ENCODE assay signal across 15 cellular contexts in the genomic region with DNA sequence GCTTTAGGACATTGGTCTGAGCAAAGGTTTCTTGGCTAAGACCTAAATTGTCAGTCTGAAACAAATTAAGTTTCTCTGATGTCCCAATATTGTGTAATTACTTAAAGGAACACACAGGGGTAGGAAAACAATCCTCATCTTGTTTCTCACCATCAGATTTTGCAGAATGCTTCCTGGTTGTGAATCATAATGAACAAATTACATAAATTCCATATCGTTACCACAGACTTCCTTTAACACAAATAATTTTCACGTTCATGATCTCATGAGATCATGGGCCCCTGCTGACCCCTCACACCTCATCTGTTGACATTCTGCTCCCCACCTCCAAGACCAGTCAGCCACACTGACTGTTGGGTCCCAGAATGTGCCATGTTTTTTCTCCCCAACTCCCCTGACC.
A peak's percentile ranks its signal among the peaks of the same experiment; 100 is the strongest.
DNase-seq lines count a peak whose midpoint lies in the region; ATAC-seq, FAIRE-seq and TF ChIP-seq lines count a peak whose summit lies in the region.
"Had no signal": no experiment of that assay in that cellular context is flagged by ENCODE, and none has a peak within 500 bp of the region (broad histone marks: within the 10 kb centered on the region; RNA-seq: fewer than 3 reads in every experiment).

No MANE protein-coding gene starts in this region.

- H3K27me3 Mint-ChIP-seq in activated T-helper 17 cell treated with anti-CD3 and anti-CD28 coated beads, Interleukin-2, amount 50 U/mL, for 72 hours = peaks cover 5% of the 10 kb centered on the region

- CTCF ChIA-PET in mammary epithelial cell (lab: Charles Lee; ENCODE audit: low non-redundant PET) = no interaction called here

- peaks cover 13% of the 10 kb centered on the region for H3K4me1 ChIP-seq in mammary epithelial cell (ENCODE audit: insufficient read depth, low read length)
- peaks cover 53% of the 10 kb centered on the region for H3K4me1 ChIP-seq in iPS-20b (ENCODE audit: insufficient read depth, low read length)
- H3K4me1 ChIP-seq: vagina had no signal

- no peak for ATAC-seq in GM18498 (IDR thresholded peaks at IDR 0.05; ENCODE audit: unreplicated experiment)
- no peak for ATAC-seq in activated T-helper 17 cell treated with anti-CD3 and anti-CD28 coated beads, Interleukin-2, amount 50 U/mL, for 72 hours (replicated peaks)
- ATAC-seq: activated T-cell treated with anti-CD3 and anti-CD28 coated beads, Interleukin-2, amount 50 U/mL, for 72 hours; naive thymus-derived CD4-positive, alpha-beta T cell had no signal

- peak overlapping the region; percentile 64 for H3K27ac ChIP-seq in mammary epithelial cell (ENCODE audit: insufficient read depth, low read depth, low read length)
- H3K27ac ChIP-seq in iPS-20b (ENCODE audit: low read length) = peak overlapping the region; percentile 59
- H3K27ac ChIP-seq: vagina had no signal

- no peak overlapping the region for H3K27ac Mint-ChIP-seq in activated T-helper 17 cell treated with anti-CD3 and anti-CD28 coated beads, Interleukin-2, amount 50 U/mL, for 72 hours
- H3K27ac Mint-ChIP-seq: activated T-cell treated with anti-CD3 and anti-CD28 coated beads, Interleukin-2, amount 50 U/mL, for 72 hours; naive thymus-derived CD4-positive, alpha-beta T cell had no signal

- TF ChIP-seq CTCF in AG10803 (conservative IDR thresholded peaks at IDR 0.05; ENCODE audit: low read length) = no peak
- TF ChIP-seq CTCF in mammary epithelial cell (conservative IDR thresholded peaks at IDR 0.05 in 1 of 2, IDR thresholded peaks at IDR 0.05 in 1 of 2; ENCODE audit: extremely low read depth in 1 of 2, insufficient read depth in 1 of 2, low read depth in 1 of 2, low read length in 2 of 2) = no peak

- H3K9ac ChIP-seq in mammary epithelial cell (ENCODE audit: insufficient read depth, low read length) (no peak overlapping the region), iPS-20b (ENCODE audit: low read depth, low read length) (no peak overlapping the region; the same call in 1 of the 2 replicates)

- no TSS peak for BruUV-seq in mammary epithelial cell (replicated peaks; lab: Mats Ljungman, UMichigan)

- 0% methylated on average over 2 of the region's 2 CpGs for WGBS in mammary epithelial cell (ENCODE audit: low coverage, missing lambda C conversion rate)

- H3K9me3 ChIP-seq in mammary epithelial cell (replicated peaks; ENCODE audit: insufficient read depth, low read length) (no peaks in the 10 kb centered on the region), iPS-20b (ENCODE audit: insufficient read depth, low read depth, low read length) (no peaks in the 10 kb centered on the region)
- H3K9me3 ChIP-seq: vagina had no signal

- H3K36me3 ChIP-seq in mammary epithelial cell (ENCODE audit: insufficient read depth, low read length) (no peaks in the 10 kb centered on the region), iPS-20b (ENCODE audit: insufficient read depth, low read depth, low read length) (no peaks in the 10 kb centered on the region)
- H3K36me3 ChIP-seq: vagina had no signal

- H2AFZ ChIP-seq in mammary epithelial cell (ENCODE audit: low read depth, low read length) = peak overlapping the region; percentile 67

- no peaks in the 10 kb centered on the region for H4K20me1 ChIP-seq in mammary epithelial cell (ENCODE audit: insufficient read depth, low read length)

- FAIRE-seq in HTR-8/SVneo (lab: Jason Lieb, UNC) = no peak
- FAIRE-seq: frontal cortex had no signal

- dilution Hi-C loops in mammary epithelial cell (cut with HindIII; ENCODE audit: low sequenced_read_pairs) = no loop called here

- H3K4me3 ChIP-seq in AG10803 (ENCODE audit: low read length) (no peak overlapping the region), mammary epithelial cell (replicated peaks in 1 of 3; ENCODE audit: insufficient read depth in 1 of 3, low read depth in 2 of 3, low read length in 3 of 3) (no peak overlapping the region), iPS-20b (ENCODE audit: low read length) (no peak overlapping the region)
- H3K4me3 ChIP-seq: vagina had no signal

- intact Hi-C loops in mammary epithelial cell (cut with micrococcal nuclease) = no loop called here
- intact Hi-C loops in head of caudate nucleus (cut with DNase I) = no loop called here

- H3K4me1 Mint-ChIP-seq in activated T-helper 17 cell treated with anti-CD3 and anti-CD28 coated beads, Interleukin-2, amount 50 U/mL, for 72 hours = no peaks in the 10 kb centered on the region
- H3K4me1 Mint-ChIP-seq: naive thymus-derived CD4-positive, alpha-beta T cell had no signal

- H3K4me3 Mint-ChIP-seq in activated T-helper 17 cell treated with anti-CD3 and anti-CD28 coated beads, Interleukin-2, amount 50 U/mL, for 72 hours = no peak overlapping the region
- H3K4me3 Mint-ChIP-seq: activated T-cell treated with anti-CD3 and anti-CD28 coated beads, Interleukin-2, amount 50 U/mL, for 72 hours; naive thymus-derived CD4-positive, alpha-beta T cell had no signal

- H3K79me2 ChIP-seq in mammary epithelial cell (ENCODE audit: insufficient read depth, low read length) = no peaks in the 10 kb centered on the region

- peak overlapping the region; percentile 1 for H3K4me2 ChIP-seq in mammary epithelial cell (ENCODE audit: insufficient read depth, low read depth, low read length)

- no peaks in the 10 kb centered on the region for H3K9me3 Mint-ChIP-seq in activated T-helper 17 cell treated with anti-CD3 and anti-CD28 coated beads, Interleukin-2, amount 50 U/mL, for 72 hours
- H3K9me3 Mint-ChIP-seq: activated T-cell treated with anti-CD3 and anti-CD28 coated beads, Interleukin-2, amount 50 U/mL, for 72 hours had no signal

- DNase-seq in AG10803 (ENCODE audit: low read depth) (peak; percentile 97), HTR-8/SVneo (ENCODE audit: insufficient read length, low spot score) (peak; percentile 45), mammary epithelial cell (peak; percentile 86), head of caudate nucleus (no peak), NCI-H187 (lab: John Stamatoyannopoulos, UW) (no peak)
- DNase-seq: activated CD4-positive, CD25-positive, alpha-beta regulatory T cell; activated T-cell treated with anti-CD3 and anti-CD28 coated beads, Interleukin-2, amount 50 U/mL, for 72 hours; naive thymus-derived CD4-positive, alpha-beta T cell; NCI-H1105; NCI-H526 treated with DMSO at 0.1 percent for 48 hours had no signal

- H3K27me3 ChIP-seq in mammary epithelial cell (ENCODE audit: insufficient read depth, low read length) (no peaks in the 10 kb centered on the region), iPS-20b (ENCODE audit: insufficient read depth, low read length) (no peaks in the 10 kb centered on the region)
- H3K27me3 ChIP-seq: vagina had no signal

- in situ Hi-C loops in mammary epithelial cell (cut with MboI; ENCODE audit: low sequenced_read_pairs in 2 of 2) = no loop called here

- no peaks in the 10 kb centered on the region for H3K36me3 Mint-ChIP-seq in activated T-helper 17 cell treated with anti-CD3 and anti-CD28 coated beads, Interleukin-2, amount 50 U/mL, for 72 hours (ENCODE audit: low read depth)

Comparison
In these comparisons a context has a peak if more than half of its experiments do, and no peak if none do; other contexts are left out.
1. DNase-seq: peak in AG10803 (single experiment), HTR-8/SVneo (single experiment) and mammary epithelial cell (single experiment); none in head of caudate nucleus (0 of 42) and NCI-H187 (0 of 2).